Comparison of ENCODE assay signal across 1 cellular context in genomic region chrX:78104447-78105176, GRCh38.
TF ChIP-seq lines count a peak whose summit lies in the region.

No MANE protein-coding gene starts in this region.

TF ChIP-seq in K562, 482 proteins besides CTCF, POLR2A, EP300 and RAD21 (continued from another document):
- TF ChIP-seq ZFP36 (IDR thresholded peaks at IDR 0.05; ENCODE audit: low read depth, low read length, partially characterized antibody) (no peak), CEBPB (tag; IDR thresholded peaks at IDR 0.05) (peak; percentile 85), E2F3 (CRISPR knock-in tag; IDR thresholded peaks at IDR 0.05) (no peak)
